In genomic region chr4:88609794-88610193, GRCh38 we compare ENCODE assay signal across 8 cellular contexts. TPM values are rescaled to one million over a fixed set of nuclear protein-coding genes. Genes with fewer than 3 reads are reported as not detected.
DNase-seq lines count a peak whose midpoint lies in the region; ATAC-seq, FAIRE-seq and TF ChIP-seq lines count a peak whose summit lies in the region.
"Not testable (repeated sequence)": the region's sequence is repeated elsewhere in the genome, so short reads cannot be mapped to it uniquely, and the experiment has no call there.

No MANE protein-coding gene starts in this region.

- peak overlapping the region; percentile 43; the same call in 1 of the 2 replicates for H3K27ac ChIP-seq in C4-2B
- H3K27ac ChIP-seq in PC-3 (ENCODE audit: low read length): peak overlapping the region; percentile 55
- not testable (repeated sequence) for H3K27ac ChIP-seq in K562 (ENCODE audit: extremely low read depth, low read depth, low read length)
- H3K27ac ChIP-seq in esophagus muscularis mucosa (replicated peaks in 1 of 4): peak overlapping the region; percentile 77 to 86 (median 82)
- peak overlapping the region; percentile 27 for H3K27ac ChIP-seq in lower lobe of right lung
- peak overlapping the region; percentile 55 for H3K27ac ChIP-seq in skeletal muscle tissue (ENCODE audit: low read depth, low read length)
- peak overlapping the region; percentile 20 to 53 for H3K27ac ChIP-seq in tibial artery

- not testable (repeated sequence) for H4K20me1 ChIP-seq in PC-3 (ENCODE audit: low read length); K562 (replicated peaks; ENCODE audit: control insufficient read depth, insufficient read depth, low read length)

- H3F3A ChIP-seq in PC-3 (ENCODE audit: low read length, unreplicated experiment): not testable (repeated sequence)

- peaks cover 80% of the 10 kb centered on the region for H3K4me1 Mint-ChIP-seq in activated T-cell treated with anti-CD3 and anti-CD28 coated beads, Interleukin-2, amount 50 U/mL, for 24 hours (ENCODE audit: low read depth)

- not testable (repeated sequence) for H2AFZ ChIP-seq in PC-3 (ENCODE audit: low read length)
- 0 out of 2 replicates have a peak overlapping the region, but pooled peaks have one; percentile 19 for H2AFZ ChIP-seq in K562 (ENCODE audit: low read depth, low read length)

- H3K4me1 ChIP-seq in PC-3 (ENCODE audit: insufficient read depth, low read length) (peaks cover 54% of the 10 kb centered on the region), esophagus muscularis mucosa (peaks cover 43 to 74% (median 60%) of the 10 kb centered on the region in 4 donors), lower lobe of right lung (peaks cover 48% of the 10 kb centered on the region), skeletal muscle tissue (ENCODE audit: control insufficient read depth in 3 of 3, insufficient read depth in 3 of 3, low read length in 3 of 3) (peaks cover 40 to 55% (median 41%) of the 10 kb centered on the region in 3 donors), tibial artery (peaks cover 0 to 48% (median 34%) of the 10 kb centered on the region in 4 donors)
- H3K4me1 ChIP-seq in K562 (replicated peaks in 1 of 2; ENCODE audit: control insufficient read depth in 2 of 2, insufficient read depth in 2 of 2, low read length in 2 of 2): not testable (repeated sequence)

- CTCF ChIA-PET in PC-3 (lab: Charles Lee); K562 (lab: Yijun Ruan, JAX; ENCODE audit: low intra/inter-chr PET ratio): not testable (repeated sequence)

- TF ChIP-seq EP300 in K562 (IDR thresholded peaks at IDR 0.05; ENCODE audit: low read length); esophagus muscularis mucosa (IDR thresholded peaks at IDR 0.05): not testable (repeated sequence)

- H3K27me3 Mint-ChIP-seq in activated T-cell treated with anti-CD3 and anti-CD28 coated beads, Interleukin-2, amount 50 U/mL, for 24 hours: not testable (repeated sequence)

- in situ Hi-C loops in K562 (cut with MboI): not testable (repeated sequence)

- intact Hi-C loops in PC-3 (cut with micrococcal nuclease); K562 (cut with micrococcal nuclease); esophagus muscularis mucosa (cut with DNase I); lower lobe of right lung (cut with DNase I); tibial artery (cut with DNase I; ENCODE audit: low total_unique reads): not testable (repeated sequence)

- H3K4me2 ChIP-seq in PC-3 (ENCODE audit: low read length); K562 (ENCODE audit: insufficient read depth, low read length): not testable (repeated sequence)

- not testable (repeated sequence) for DNase-seq in PC-3; activated T-cell treated with anti-CD3 and anti-CD28 coated beads, Interleukin-2, amount 50 U/mL, for 24 hours; K562 (ENCODE audit: extremely low read depth in 1 of 4, low spot score in 3 of 4); esophagus muscularis mucosa (ENCODE audit: extremely low spot score); lower lobe of right lung; tibial artery

- POLR2A ChIA-PET in PC-3 (lab: Charles Lee; ENCODE audit: unreplicated experiment): not testable (repeated sequence)
- POLR2A ChIA-PET in K562 (lab: Yijun Ruan, JAX): interaction anchor here (1.2 kb wide), 1 partner anchor 8 kb away, joined by 5 read pairs; no protein-coding TSS in a partner anchor

- not testable (repeated sequence) for H3K4me3 ChIP-seq in PC-3 (ENCODE audit: low read length); K562; esophagus muscularis mucosa; lower lobe of right lung; skeletal muscle tissue (ENCODE audit: low read length in 3 of 3); tibial artery

- H3K36me3 Mint-ChIP-seq in activated T-cell treated with anti-CD3 and anti-CD28 coated beads, Interleukin-2, amount 50 U/mL, for 24 hours (ENCODE audit: low read depth): peaks cover 51% of the 10 kb centered on the region

- not testable (repeated sequence) for H3K9me2 ChIP-seq in PC-3 (replicated peaks; ENCODE audit: low read length)

- not testable (repeated sequence) for H3K79me2 ChIP-seq in PC-3 (ENCODE audit: low read length); K562 (ENCODE audit: control insufficient read depth, insufficient read depth, low read length)

- H3K9me3 Mint-ChIP-seq in activated T-cell treated with anti-CD3 and anti-CD28 coated beads, Interleukin-2, amount 50 U/mL, for 24 hours: not testable (repeated sequence)

- ATAC-seq in PC-3, K562, lower lobe of right lung: not testable (repeated sequence)

- H3K9ac ChIP-seq in PC-3 (ENCODE audit: low read length); K562 (ENCODE audit: insufficient read depth in 1 of 2, low read depth in 2 of 2, low read length in 2 of 2); skeletal muscle tissue (ENCODE audit: low read depth in 1 of 3, low read length in 3 of 3): not testable (repeated sequence)

- not testable (repeated sequence) for TF ChIP-seq CTCF in C4-2B (conservative IDR thresholded peaks at IDR 0.05); PC-3 (conservative IDR thresholded peaks at IDR 0.05; ENCODE audit: low read depth, low read length); K562 (IDR thresholded peaks at IDR 0.05 in 2 of 3, conservative IDR thresholded peaks at IDR 0.05 in 1 of 3; ENCODE audit: insufficient read depth in 2 of 3, low read depth in 1 of 3, low read length in 3 of 3); esophagus muscularis mucosa (IDR thresholded peaks at IDR 0.05); lower lobe of right lung (IDR thresholded peaks at IDR 0.05); tibial artery (IDR thresholded peaks at IDR 0.05)

- 75% methylated on average over 5 of the region's 5 CpGs for WGBS in K562 (ENCODE audit: insufficient coverage, low coverage, missing lambda C conversion rate)
- WGBS in esophagus muscularis mucosa: 94% methylated on average over 5 of the region's 5 CpGs

- H3K4me3 Mint-ChIP-seq in activated T-cell treated with anti-CD3 and anti-CD28 coated beads, Interleukin-2, amount 50 U/mL, for 24 hours: not testable (repeated sequence)

- peak overlapping the region; percentile 83 for H3K27ac Mint-ChIP-seq in activated T-cell treated with anti-CD3 and anti-CD28 coated beads, Interleukin-2, amount 50 U/mL, for 24 hours

- H3K27me3 ChIP-seq in PC-3 (ENCODE audit: low read length); K562 (ENCODE audit: control insufficient read depth in 2 of 2, insufficient read depth in 2 of 2, low read length in 2 of 2); esophagus muscularis mucosa; lower lobe of right lung (ENCODE audit: low read depth); skeletal muscle tissue (ENCODE audit: control insufficient read depth in 3 of 3, insufficient read depth in 3 of 3, low read length in 3 of 3); tibial artery: not testable (repeated sequence)

- not testable (repeated sequence) for H3K9me1 ChIP-seq in K562 (ENCODE audit: control insufficient read depth, insufficient read depth, low read length)

- peak; percentile 15 for FAIRE-seq in K562 (lab: Jason Lieb, UNC)

- not testable (repeated sequence) for H3K36me3 ChIP-seq in PC-3 (ENCODE audit: low read depth, low read length); K562 (ENCODE audit: control insufficient read depth, insufficient read depth, low read length)
- H3K36me3 ChIP-seq in esophagus muscularis mucosa: peaks cover 18 to 30% (median 22%) of the 10 kb centered on the region in 4 donors
- peaks cover 32% of the 10 kb centered on the region for H3K36me3 ChIP-seq in lower lobe of right lung
- peaks cover 9 to 23% (median 13%) of the 10 kb centered on the region in 3 donors for H3K36me3 ChIP-seq in skeletal muscle tissue (ENCODE audit: control insufficient read depth in 3 of 3, insufficient read depth in 3 of 3, low read length in 3 of 3)
- peaks cover 0 to 26% (median 21%) of the 10 kb centered on the region in 3 donors for H3K36me3 ChIP-seq in tibial artery

- BruUV-seq in PC-3 (replicated peaks; lab: Mats Ljungman, UMichigan); K562 (replicated peaks; lab: Mats Ljungman, UMichigan): not testable (repeated sequence)

- TF ChIP-seq POLR2A in K562 (conservative IDR thresholded peaks at IDR 0.05); esophagus muscularis mucosa (IDR thresholded peaks at IDR 0.05; ENCODE audit: low read depth): not testable (repeated sequence)

- not testable (repeated sequence) for TF ChIP-seq RAD21 in K562 (CRISPR knock-in tag; conservative IDR thresholded peaks at IDR 0.05 in 1 of 2, IDR thresholded peaks at IDR 0.05 in 1 of 2)

- not testable (repeated sequence) for H3K9me3 ChIP-seq in PC-3 (ENCODE audit: low read length); K562 (replicated peaks; ENCODE audit: control insufficient read depth, insufficient read depth, low read depth, low read length); esophagus muscularis mucosa; lower lobe of right lung; skeletal muscle tissue (ENCODE audit: control insufficient read depth in 3 of 3, low read length in 3 of 3); tibial artery

RNA-seq across cellular contexts. Expression of gene HERC3, which starts 17.5 kb away (rescaled TPM):
- total RNA-seq in PC-3 (2014; rRNA removed): 5.2 and 5.4 TPM in 2 replicates
- 21.7 and 41.3 TPM in 2 replicates for total RNA-seq in K562 (2011; cell fraction: chromatin; rRNA removed; ENCODE audit: low replicate concordance)
- 8.5 and 10.9 TPM in 2 replicates for total RNA-seq in K562 (2011; cell fraction: nucleolus; rRNA removed)
- 15.7 and 21.5 TPM in 2 replicates for total RNA-seq in K562 (2011; cell fraction: nucleoplasm; rRNA removed)
- 4.4 and 5.4 TPM in 2 replicates for total RNA-seq in K562 (2014; rRNA removed)
- 8.2 and 9.0 TPM in 2 replicates for total RNA-seq in K562 (2014; rRNA removed; fragmentation: Illumina TruSeq; extraction: Trizol)
- 6.9 and 7.6 TPM in 2 replicates for total RNA-seq in K562 (2015; rRNA removed; fragmentation: Illumina TruSeq; extraction: Trizol)
- total RNA-seq in K562 (2021): 10.8 and 12.2 TPM in 2 replicates
- polyA plus RNA-seq in K562 (2011; rRNA removed): 12.1 and 13.1 TPM in 2 replicates
- 5.0 and 9.1 TPM in 2 replicates for polyA plus RNA-seq in K562 (2011; cell fraction: cytosol; rRNA removed)
- 19.0 and 25.7 TPM in 2 replicates for polyA plus RNA-seq in K562 (2011; cell fraction: nucleus; rRNA removed)
- polyA plus RNA-seq in K562 (2012): 5.5 and 8.2 TPM in 2 replicates
- 8.8 and 9.5 TPM in 2 replicates for polyA plus RNA-seq in K562 (2014; fragmentation: Illumina TruSeq; extraction: Trizol)
- polyA plus RNA-seq in K562 (2014; fragmentation: Nextera tagmentation; extraction: Ambion mirVana): 1 to 10 TPM; 1.8 to 2.0 TPM
- polyA plus RNA-seq in K562 (2014; rRNA removed): 7.0 and 7.5 TPM in 2 replicates
- 27.0 and 32.0 TPM in 2 replicates for polyA minus RNA-seq in K562 (2011; rRNA and poly(A)+ RNA removed)
- polyA minus RNA-seq in K562 (2011; cell fraction: cytosol; rRNA and poly(A)+ RNA removed): 7.3 and 7.5 TPM in 2 replicates
- 18.7 and 32.4 TPM in 2 replicates for polyA minus RNA-seq in K562 (2011; cell fraction: nucleus; rRNA and poly(A)+ RNA removed)
- total RNA-seq in esophagus muscularis mucosa: 10 to 100 TPM; 39.8 to 58.2 (median 51.2) TPM
- 54.1 TPM for total RNA-seq in lower lobe of right lung
- 16.7 TPM for total RNA-seq in skeletal muscle tissue
